In genomic region chr18:76838182-76838581, GRCh38 we compare ENCODE assay signal across 21 cellular contexts. TPM values are rescaled to one million over a fixed set of nuclear protein-coding genes. Genes with fewer than 3 reads are reported as not detected.
DNase-seq lines count a peak whose midpoint lies in the region; ATAC-seq and TF ChIP-seq lines count a peak whose summit lies in the region.
"Had no signal": no experiment of that assay in that cellular context is flagged by ENCODE, and none has a peak within 500 bp of the region (broad histone marks: within the 10 kb centered on the region; RNA-seq: fewer than 3 reads in every experiment).

No MANE protein-coding gene starts in this region.

- H3K27ac Mint-ChIP-seq in Caco-2 (ENCODE audit: unreplicated experiment) (no peak overlapping the region), nephron progenitor cell (peak overlapping the region; percentile 92)
- H3K27ac Mint-ChIP-seq: dendritic cell treated with granulocyte-macrophage colony-stimulating factor and Interleukin-4, amounts not matched to agents 40 ng/mL and 50 ng/mL, for 4 days; T-cell had no signal

- no peak for DNase-seq in Caco-2
- no peak for DNase-seq in Panc1 (ENCODE audit: low read depth, low spot score)
- DNase-seq in fibroblast of peridontal ligament (ENCODE audit: extremely low read depth) = peak; percentile 28
- no peak for DNase-seq in nephron progenitor cell
- no peak for DNase-seq in aorta
- DNase-seq in NCI-H1436 (lab: John Stamatoyannopoulos, UW) = no peak
- DNase-seq in suprapubic skin (ENCODE audit: low spot score in 2 of 2) = no peak
- DNase-seq: activated CD4-positive, CD25-positive, alpha-beta regulatory T cell; CD4-positive, CD25-positive, alpha-beta regulatory T cell; RPMI8226; stimulated activated CD4-positive, alpha-beta T cell treated with anti-CD3 and anti-CD28 coated beads, Interleukin-2, amount 100 ng/mL, for 24 hours; stimulated activated CD8-positive, alpha-beta memory T cell treated with anti-CD3 and anti-CD28 coated beads, Interleukin-4, amount 100 ng/mL, for 48 hours; T-cell; upper lobe of left lung had no signal

- H3K4me3 Mint-ChIP-seq in Caco-2 (ENCODE audit: unreplicated experiment) (peak overlapping the region; percentile 13), nephron progenitor cell (no peak overlapping the region)
- H3K4me3 Mint-ChIP-seq: CD4-positive, CD25-positive, alpha-beta regulatory T cell; dendritic cell treated with granulocyte-macrophage colony-stimulating factor and Interleukin-4, amounts not matched to agents 40 ng/mL and 50 ng/mL, for 4 days; natural killer cell treated with Interleukin-12 subunit alpha and Interleukin-12 subunit beta and Interleukin-15 and Interleukin-18, amount 100 ng/mL, for 72 hours; T-cell had no signal

- no TSS peak for BruUV-seq in Caco-2 (replicated peaks; lab: Mats Ljungman, UMichigan)
- BruUV-seq in Panc1 (replicated peaks; lab: Mats Ljungman, UMichigan) = no TSS peak

- H3K27ac ChIP-seq in Panc1 (ENCODE audit: low read length) = peak overlapping the region; percentile 86
- peak overlapping the region in 1 of 2 donors; percentile 57 for H3K27ac ChIP-seq in aorta (ENCODE audit: low read depth in 1 of 2, low read length in 2 of 2)
- H3K27ac ChIP-seq in suprapubic skin = no peak overlapping the region
- H3K27ac ChIP-seq: right atrium auricular region, upper lobe of left lung had no signal

- CTCF ChIA-PET in Caco-2 (lab: Charles Lee) = no interaction called here
- CTCF ChIA-PET in Panc1 (lab: Charles Lee) = no interaction called here

- no peak for TF ChIP-seq POLR2A in suprapubic skin (IDR thresholded peaks at IDR 0.05)

- in situ Hi-C loops in Panc1 (cut with HindIII; ENCODE audit: low pct_unique_long_range_greater_than_20kb, low sequenced_read_pairs) = no loop called here

- no peaks in the 10 kb centered on the region for H3K27me3 ChIP-seq in Caco-2 (replicated peaks; ENCODE audit: control insufficient read depth, insufficient read depth, low read length)
- no peaks in the 10 kb centered on the region for H3K27me3 ChIP-seq in Panc1 (ENCODE audit: control insufficient read depth, insufficient read depth, low read length)
- no peaks in the 10 kb centered on the region for H3K27me3 ChIP-seq in aorta (ENCODE audit: control insufficient read depth in 1 of 2, insufficient read depth in 2 of 2, low read length in 1 of 2)
- H3K27me3 ChIP-seq in suprapubic skin = no peaks in the 10 kb centered on the region
- H3K27me3 ChIP-seq: ascending aorta, right atrium auricular region, upper lobe of left lung had no signal

- intact Hi-C loops in Caco-2 (cut with micrococcal nuclease; ENCODE audit: unreplicated experiment) (no loop called here), Panc1 (cut with micrococcal nuclease; ENCODE audit: unreplicated experiment) (no loop called here), aorta (cut with DNase I) (no loop called here)

- H3K36me3 Mint-ChIP-seq in Caco-2 (ENCODE audit: insufficient read depth, unreplicated experiment) = no peaks in the 10 kb centered on the region
- peaks cover 11% of the 10 kb centered on the region for H3K36me3 Mint-ChIP-seq in nephron progenitor cell (ENCODE audit: low read depth)
- H3K36me3 Mint-ChIP-seq: natural killer cell treated with Interleukin-12 subunit alpha and Interleukin-12 subunit beta and Interleukin-15 and Interleukin-18, amount 100 ng/mL, for 72 hours had no signal

- H3K9me3 Mint-ChIP-seq in Caco-2 (ENCODE audit: unreplicated experiment) (no peaks in the 10 kb centered on the region), nephron progenitor cell (peaks cover under 1% of the 10 kb centered on the region)
- H3K9me3 Mint-ChIP-seq: CD4-positive, CD25-positive, alpha-beta regulatory T cell; dendritic cell treated with granulocyte-macrophage colony-stimulating factor and Interleukin-4, amounts not matched to agents 40 ng/mL and 50 ng/mL, for 4 days; natural killer cell treated with Interleukin-12 subunit alpha and Interleukin-12 subunit beta and Interleukin-15 and Interleukin-18, amount 100 ng/mL, for 72 hours; T-cell had no signal

- no peaks in the 10 kb centered on the region for H3K9me3 ChIP-seq in Caco-2
- no peaks in the 10 kb centered on the region for H3K9me3 ChIP-seq in Panc1 (ENCODE audit: control insufficient read depth, insufficient read depth, low read depth, low read length)
- H3K9me3 ChIP-seq in aorta (ENCODE audit: control insufficient read depth, low read length) = no peaks in the 10 kb centered on the region
- no peaks in the 10 kb centered on the region for H3K9me3 ChIP-seq in suprapubic skin
- H3K9me3 ChIP-seq: ascending aorta, HAP-1, right atrium auricular region, upper lobe of left lung had no signal

- 51 to 66% methylated on average over 3 of the region's 3 CpGs for WGBS in aorta, 2 donors
- WGBS in suprapubic skin = 79% methylated on average over 3 of the region's 3 CpGs

- ATAC-seq in Panc1 (peak; percentile 91), aorta (ENCODE audit: low FRiP score) (no peak), HG03571 (IDR thresholded peaks at IDR 0.05; ENCODE audit: unreplicated experiment) (no peak)
- ATAC-seq: esophagus mucosa; natural killer cell treated with Interleukin-12 subunit alpha and Interleukin-12 subunit beta and Interleukin-15 and Interleukin-18, amount 100 ng/mL, for 72 hours; T-cell had no signal

- H3K4me1 ChIP-seq in Caco-2 (peaks cover 5% of the 10 kb centered on the region; the same call in 1 of the 2 replicates), Panc1 (ENCODE audit: control insufficient read depth, insufficient read depth, low read length) (peaks cover 33% of the 10 kb centered on the region), aorta (ENCODE audit: control insufficient read depth in 1 of 2, insufficient read depth in 2 of 2, low read length in 2 of 2) (no peaks in the 10 kb centered on the region), suprapubic skin (peaks cover 6% of the 10 kb centered on the region)
- H3K4me1 ChIP-seq: right atrium auricular region had no signal

- no peaks in the 10 kb centered on the region for H3K36me3 ChIP-seq in Caco-2 (ENCODE audit: control insufficient read depth, insufficient read depth, low read length)
- no peaks in the 10 kb centered on the region for H3K36me3 ChIP-seq in Panc1 (ENCODE audit: control insufficient read depth, insufficient read depth, low read length)
- peaks cover 0 to 1% of the 10 kb centered on the region in 2 donors for H3K36me3 ChIP-seq in aorta (ENCODE audit: control insufficient read depth in 1 of 2, insufficient read depth in 2 of 2, low read length in 1 of 2)
- no peaks in the 10 kb centered on the region for H3K36me3 ChIP-seq in suprapubic skin
- H3K36me3 ChIP-seq: ascending aorta, HAP-1, right atrium auricular region, upper lobe of left lung had no signal

- POLR2A ChIA-PET in Caco-2 (lab: Charles Lee) = no interaction called here
- POLR2A ChIA-PET in Panc1 (lab: Charles Lee) = no interaction called here

- peaks cover 16% of the 10 kb centered on the region for H3K4me1 Mint-ChIP-seq in Caco-2 (ENCODE audit: low read depth, unreplicated experiment)
- H3K4me1 Mint-ChIP-seq in nephron progenitor cell = peaks cover 18% of the 10 kb centered on the region

- H3K4me3 ChIP-seq in Caco-2 (ENCODE audit: low read depth, low read length) (no peak overlapping the region), Panc1 (ENCODE audit: low read depth in 2 of 2, low read length in 2 of 2) (peak overlapping the region; percentile 31 to 47), aorta (ENCODE audit: low read length in 2 of 2) (no peak overlapping the region), suprapubic skin (no peak overlapping the region)
- H3K4me3 ChIP-seq: ascending aorta, HAP-1, right atrium auricular region, upper lobe of left lung had no signal

- TF ChIP-seq CTCF in Caco-2 (IDR thresholded peaks at IDR 0.05; ENCODE audit: insufficient read depth in 1 of 2, low read depth in 1 of 2, low read length in 1 of 2, severe bottlenecking in 1 of 2, unreplicated experiment in 1 of 2) (no peak), Panc1 (IDR thresholded peaks at IDR 0.05) (no peak), nephron progenitor cell (IDR thresholded peaks at IDR 0.05) (no peak), suprapubic skin (IDR thresholded peaks at IDR 0.05) (no peak)

- H3K27me3 Mint-ChIP-seq in Caco-2 (ENCODE audit: insufficient read depth, unreplicated experiment) = no peaks in the 10 kb centered on the region
- H3K27me3 Mint-ChIP-seq in nephron progenitor cell (ENCODE audit: low read depth, poor library complexity) = no peaks in the 10 kb centered on the region
- H3K27me3 Mint-ChIP-seq: CD4-positive, CD25-positive, alpha-beta regulatory T cell; dendritic cell treated with granulocyte-macrophage colony-stimulating factor and Interleukin-4, amounts not matched to agents 40 ng/mL and 50 ng/mL, for 4 days; natural killer cell treated with Interleukin-12 subunit alpha and Interleukin-12 subunit beta and Interleukin-15 and Interleukin-18, amount 100 ng/mL, for 72 hours; T-cell had no signal

- TF ChIP-seq EP300 in suprapubic skin (IDR thresholded peaks at IDR 0.05) = no peak

RNA-seq across cellular contexts. Expression of gene ZNF236, which starts 15.8 kb away (rescaled TPM):
- 13.7 and 14.9 TPM in 2 replicates for total RNA-seq in Caco-2 (2022)
- total RNA-seq in Panc1 (2021; ENCODE audit: unreplicated experiment) = 32.2 TPM
- polyA plus RNA-seq in Panc1 (2012; ENCODE audit: insufficient read length) = 12.4 TPM
- total RNA-seq in aorta = 10 to 100 TPM; 17.2 to 23.6 TPM
- 1 to 10 TPM in 1 of 2 donors, under 1 TPM in 1; 0.38 to 2.9 TPM for polyA plus RNA-seq in aorta
- total RNA-seq in suprapubic skin = 10 to 100 TPM; 13.4 to 38.0 (median 15.1) TPM

Comparison
In these comparisons a context has a peak if more than half of its experiments do, and no peak if none do; other contexts are left out.
1. H3K4me3 ChIP-seq: peak in Panc1 (2 of 2); none in Caco-2 (single experiment), aorta (0 of 2) and suprapubic skin (single experiment).